In genomic region chr12:95300286-95300685, GRCh38 we compare ENCODE assay signal across 17 cellular contexts.
"Had no signal": no experiment of that assay in that cellular context is flagged by ENCODE, and none has a peak within 500 bp of the region (broad histone marks: within the 10 kb centered on the region; RNA-seq: fewer than 3 reads in every experiment).

No MANE protein-coding gene starts in this region.

- H3K4me1 Mint-ChIP-seq: central memory CD8-positive, alpha-beta T cell; nephron had no signal

- H3K4me3 ChIP-seq: coronary artery, lung, thyroid gland had no signal

- H3K27ac Mint-ChIP-seq: activated naive CD8-positive, alpha-beta T cell treated with anti-CD3 and anti-CD28 coated beads for 36 hours; nephron had no signal

- H3K27me3 Mint-ChIP-seq: activated naive CD8-positive, alpha-beta T cell treated with anti-CD3 and anti-CD28 coated beads for 36 hours; brain; central memory CD8-positive, alpha-beta T cell had no signal

- H3K27ac ChIP-seq: coronary artery, thyroid gland had no signal

- DNase-seq: activated CD4-positive, alpha-beta T cell treated with anti-CD3 and anti-CD28 coated beads for 48 hours; activated CD4-positive, CD25-positive, alpha-beta regulatory T cell; activated gamma-delta T cell treated with Interleukin-2 at 50 U/mL for 16 hours; activated naive CD8-positive, alpha-beta T cell treated with anti-CD3 and anti-CD28 coated beads for 36 hours; erythroblast; foreskin melanocyte; head of caudate nucleus; nucleus accumbens; stimulated activated CD4-positive, alpha-beta T cell treated with anti-CD3 and anti-CD28 coated beads, Interleukin-12 subunit alpha, Interleukin-12 subunit beta, amount 100 ng/mL, for 4 hours; stimulated activated CD4-positive, alpha-beta T cell treated with anti-CD3 and anti-CD28 coated beads, Interleukin-1b, Interleukin-23, amount 100 ng/mL, for 48 hours; stimulated activated naive CD4-positive, alpha-beta T cell treated with Interleukin-2 at 50 U/mL for 16 hours; thyroid gland had no signal

- H3K4me3 Mint-ChIP-seq: activated naive CD8-positive, alpha-beta T cell treated with anti-CD3 and anti-CD28 coated beads for 36 hours; brain; central memory CD8-positive, alpha-beta T cell; nephron had no signal

- H3K27me3 ChIP-seq: thyroid gland had no signal

- H3K9me3 Mint-ChIP-seq: activated naive CD8-positive, alpha-beta T cell treated with anti-CD3 and anti-CD28 coated beads for 36 hours; brain; central memory CD8-positive, alpha-beta T cell; nephron had no signal

- H3K9me3 ChIP-seq: thyroid gland had no signal
